ENCODE assay signal across 1 cellular context in the genomic region with DNA sequence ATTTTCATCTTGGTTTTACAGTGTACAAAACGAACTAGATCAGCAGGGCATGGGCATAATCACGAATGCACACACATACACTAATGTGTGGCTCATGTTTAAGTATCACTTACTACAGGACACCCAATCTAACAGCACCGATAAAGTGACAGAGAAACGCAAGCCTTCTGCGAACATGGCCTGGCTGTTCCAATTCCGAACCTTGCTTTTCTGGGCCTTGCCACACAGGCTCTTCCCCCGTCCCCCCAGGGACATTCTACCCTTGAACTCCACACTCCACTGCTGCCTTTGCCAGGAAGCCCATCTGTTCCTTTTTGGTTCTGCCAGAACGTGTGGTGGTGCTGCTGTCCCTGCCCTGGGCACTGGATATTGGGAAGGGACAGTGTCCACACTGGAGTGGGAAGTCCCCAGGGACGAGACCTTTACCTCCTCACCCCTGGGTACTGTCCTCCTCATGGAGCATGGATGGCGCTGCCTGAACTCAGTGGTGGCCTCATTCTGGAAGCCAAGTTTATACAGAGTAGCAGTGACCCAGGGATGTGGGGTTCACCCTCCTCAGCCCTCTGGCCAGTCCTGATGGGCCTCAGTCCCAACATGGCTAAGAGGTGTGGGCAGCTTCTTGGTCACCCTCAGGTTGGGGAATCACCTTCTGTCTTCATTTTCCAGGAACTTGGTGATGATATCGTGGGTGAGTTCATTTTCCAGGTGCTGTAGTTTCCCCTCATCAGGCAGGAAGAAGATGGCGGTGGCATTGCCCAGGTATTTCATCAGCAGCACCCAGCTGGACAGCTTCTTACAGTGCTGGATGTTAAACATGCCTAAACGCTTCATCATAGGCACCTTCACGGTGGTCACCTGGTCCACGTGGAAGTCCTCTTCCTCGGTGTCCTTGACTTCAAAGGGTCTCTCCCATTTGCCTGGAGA.
TF ChIP-seq lines count a peak whose summit lies in the region.

No MANE protein-coding gene starts in this region.

TF ChIP-seq in liver, 16 proteins besides CTCF, POLR2A, EP300 and RAD21 (continued from another document):
- TF ChIP-seq HNF4A (conservative IDR thresholded peaks at IDR 0.05): no peak
- peak; percentile 4 for TF ChIP-seq FOXA1 (IDR thresholded peaks at IDR 0.05)
- peak; percentile 24 for TF ChIP-seq FOXA2 (IDR thresholded peaks at IDR 0.05)
- TF ChIP-seq SP1 (IDR thresholded peaks at IDR 0.05): peak; percentile 22
- peak in 1 of 2 donors; percentile 20 for TF ChIP-seq EGR1 (IDR thresholded peaks at IDR 0.05; ENCODE audit: low read depth in 2 of 2)
- no peak for TF ChIP-seq JUND (IDR thresholded peaks at IDR 0.05)
- no peak for TF ChIP-seq NR2F2 (IDR thresholded peaks at IDR 0.05)
- no peak for TF ChIP-seq HNF4G (IDR thresholded peaks at IDR 0.05)
- no peak for TF ChIP-seq TAF1 (conservative IDR thresholded peaks at IDR 0.05)
- TF ChIP-seq, protein P1, sequence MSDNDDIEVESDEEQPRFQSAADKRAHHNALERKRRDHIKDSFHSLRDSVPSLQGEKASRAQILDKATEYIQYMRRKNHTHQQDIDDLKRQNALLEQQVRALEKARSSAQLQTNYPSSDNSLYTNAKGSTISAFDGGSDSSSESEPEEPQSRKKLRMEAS (IDR thresholded peaks at IDR 0.05): no peak
- TF ChIP-seq, protein P2, sequence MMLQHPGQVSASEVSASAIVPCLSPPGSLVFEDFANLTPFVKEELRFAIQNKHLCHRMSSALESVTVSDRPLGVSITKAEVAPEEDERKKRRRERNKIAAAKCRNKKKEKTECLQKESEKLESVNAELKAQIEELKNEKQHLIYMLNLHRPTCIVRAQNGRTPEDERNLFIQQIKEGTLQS (IDR thresholded peaks at IDR 0.05): no peak
- no peak for TF ChIP-seq YY1 (IDR thresholded peaks at IDR 0.05)
- no peak for TF ChIP-seq GABPA (IDR thresholded peaks at IDR 0.05 in 1 of 2, conservative IDR thresholded peaks at IDR 0.05 in 1 of 2)
- TF ChIP-seq, protein P3, sequence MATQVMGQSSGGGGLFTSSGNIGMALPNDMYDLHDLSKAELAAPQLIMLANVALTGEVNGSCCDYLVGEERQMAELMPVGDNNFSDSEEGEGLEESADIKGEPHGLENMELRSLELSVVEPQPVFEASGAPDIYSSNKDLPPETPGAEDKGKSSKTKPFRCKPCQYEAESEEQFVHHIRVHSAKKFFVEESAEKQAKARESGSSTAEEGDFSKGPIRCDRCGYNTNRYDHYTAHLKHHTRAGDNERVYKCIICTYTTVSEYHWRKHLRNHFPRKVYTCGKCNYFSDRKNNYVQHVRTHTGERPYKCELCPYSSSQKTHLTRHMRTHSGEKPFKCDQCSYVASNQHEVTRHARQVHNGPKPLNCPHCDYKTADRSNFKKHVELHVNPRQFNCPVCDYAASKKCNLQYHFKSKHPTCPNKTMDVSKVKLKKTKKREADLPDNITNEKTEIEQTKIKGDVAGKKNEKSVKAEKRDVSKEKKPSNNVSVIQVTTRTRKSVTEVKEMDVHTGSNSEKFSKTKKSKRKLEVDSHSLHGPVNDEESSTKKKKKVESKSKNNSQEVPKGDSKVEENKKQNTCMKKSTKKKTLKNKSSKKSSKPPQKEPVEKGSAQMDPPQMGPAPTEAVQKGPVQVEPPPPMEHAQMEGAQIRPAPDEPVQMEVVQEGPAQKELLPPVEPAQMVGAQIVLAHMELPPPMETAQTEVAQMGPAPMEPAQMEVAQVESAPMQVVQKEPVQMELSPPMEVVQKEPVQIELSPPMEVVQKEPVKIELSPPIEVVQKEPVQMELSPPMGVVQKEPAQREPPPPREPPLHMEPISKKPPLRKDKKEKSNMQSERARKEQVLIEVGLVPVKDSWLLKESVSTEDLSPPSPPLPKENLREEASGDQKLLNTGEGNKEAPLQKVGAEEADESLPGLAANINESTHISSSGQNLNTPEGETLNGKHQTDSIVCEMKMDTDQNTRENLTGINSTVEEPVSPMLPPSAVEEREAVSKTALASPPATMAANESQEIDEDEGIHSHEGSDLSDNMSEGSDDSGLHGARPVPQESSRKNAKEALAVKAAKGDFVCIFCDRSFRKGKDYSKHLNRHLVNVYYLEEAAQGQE (IDR thresholded peaks at IDR 0.05): peak; percentile 54
